Comparison of ENCODE assay signal across 10 cellular contexts in the genomic region with DNA sequence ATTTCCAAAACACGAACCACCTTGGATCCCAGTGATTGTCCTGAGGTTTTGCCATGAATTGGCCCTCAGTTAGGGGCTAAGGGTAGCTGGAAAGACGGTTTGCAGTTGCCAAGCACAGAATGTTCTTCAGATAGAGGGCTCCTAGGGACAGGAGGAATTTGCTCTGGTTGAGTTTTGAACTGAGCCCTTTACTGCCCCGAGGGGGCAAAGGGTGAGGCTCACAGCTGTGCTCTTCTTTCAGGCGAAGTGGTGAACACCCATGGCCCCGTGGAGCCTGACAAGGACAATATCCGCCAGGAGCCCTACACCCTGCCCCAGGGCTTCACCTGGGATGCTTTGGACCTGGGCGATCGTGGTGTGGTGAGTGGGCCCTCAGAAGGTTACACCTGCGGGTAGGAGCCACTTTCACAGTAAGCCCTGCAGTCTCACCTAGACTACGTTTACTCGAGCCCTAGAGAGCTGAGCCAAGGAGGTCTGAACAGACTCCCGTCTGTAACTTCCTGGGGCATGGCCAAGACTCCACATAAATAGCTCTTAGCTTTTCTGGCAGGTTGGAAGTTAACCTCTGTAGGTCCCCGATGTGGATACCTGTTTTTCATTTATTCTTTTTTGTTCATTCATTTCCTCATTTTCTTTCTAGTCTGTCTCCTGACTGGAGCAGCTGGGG. TPM values are rescaled to one million over a fixed set of nuclear protein-coding genes. Genes with fewer than 3 reads are reported as not detected.
DNase-seq lines count a peak whose midpoint lies in the region; ATAC-seq, FAIRE-seq and TF ChIP-seq lines count a peak whose summit lies in the region.
"Had no signal": no experiment of that assay in that cellular context is flagged by ENCODE, and none has a peak within 500 bp of the region (broad histone marks: within the 10 kb centered on the region; RNA-seq: fewer than 3 reads in every experiment).

No MANE protein-coding gene starts in this region.

- peaks cover 0 to 85% (median 26%) of the 10 kb centered on the region in 3 donors for H3K36me3 Mint-ChIP-seq in naive thymus-derived CD8-positive, alpha-beta T cell

- H3K27me3 ChIP-seq in PC-3 (ENCODE audit: low read length): no peaks in the 10 kb centered on the region
- H3K27me3 ChIP-seq in lower lobe of right lung (ENCODE audit: low read depth): no peaks in the 10 kb centered on the region
- no peaks in the 10 kb centered on the region for H3K27me3 ChIP-seq in suprapubic skin

- H3K4me3 ChIP-seq in PC-3 (ENCODE audit: low read length) (no peak overlapping the region), lower lobe of right lung (no peak overlapping the region), suprapubic skin (no peak overlapping the region)

- H3K4me1 ChIP-seq in PC-3 (ENCODE audit: insufficient read depth, low read length): peaks cover 21% of the 10 kb centered on the region
- H3K4me1 ChIP-seq in lower lobe of right lung: peaks cover 31% of the 10 kb centered on the region
- peaks cover 44% of the 10 kb centered on the region for H3K4me1 ChIP-seq in suprapubic skin

- H2AFZ ChIP-seq in PC-3 (ENCODE audit: low read length): no peak overlapping the region

- no peak overlapping the region for H3K4me3 Mint-ChIP-seq in naive thymus-derived CD8-positive, alpha-beta T cell
- H3K4me3 Mint-ChIP-seq: nephron had no signal

- no peak for FAIRE-seq in frontal cortex (lab: Jason Lieb, UNC)

- H4K20me1 ChIP-seq in PC-3 (ENCODE audit: low read length): no peaks in the 10 kb centered on the region

- no TSS peak for BruUV-seq in PC-3 (replicated peaks; lab: Mats Ljungman, UMichigan)

- no peaks in the 10 kb centered on the region for H3K9me2 ChIP-seq in PC-3 (replicated peaks; ENCODE audit: low read length)

- H3K27ac Mint-ChIP-seq in naive thymus-derived CD8-positive, alpha-beta T cell: no peak overlapping the region

- H3K27me3 Mint-ChIP-seq in naive thymus-derived CD8-positive, alpha-beta T cell: no peaks in the 10 kb centered on the region

- CTCF ChIA-PET in PC-3 (lab: Charles Lee): interaction anchor here (0.6 to 1.2 kb wide), 3 partner anchors 42 to 126 kb away, joined by 9 to 13 read pairs (median 10); partner anchors contain the start of genes ACBD4 and C1QL1

- H3K36me3 ChIP-seq in PC-3 (ENCODE audit: low read depth, low read length) (peaks cover 71% of the 10 kb centered on the region), lower lobe of right lung (peaks cover 89% of the 10 kb centered on the region), suprapubic skin (peaks cover 90% of the 10 kb centered on the region)

- H3K9me3 ChIP-seq in PC-3 (ENCODE audit: low read length) (no peaks in the 10 kb centered on the region), lower lobe of right lung (no peaks in the 10 kb centered on the region), suprapubic skin (no peaks in the 10 kb centered on the region)

- intact Hi-C loops in PC-3 (cut with micrococcal nuclease): loop anchor here (1.0 to 5.0 kb wide), 4 partner anchors 32 to 74 kb away; partner anchors contain the start of genes DCAKD, NMT1 and PLCD3
- intact Hi-C loops in lower lobe of right lung (cut with DNase I): no loop called here

- TF ChIP-seq CTCF in PC-3 (conservative IDR thresholded peaks at IDR 0.05; ENCODE audit: low read depth, low read length): no peak
- TF ChIP-seq CTCF in lower lobe of right lung (IDR thresholded peaks at IDR 0.05): no peak
- TF ChIP-seq CTCF in suprapubic skin (IDR thresholded peaks at IDR 0.05): no peak

- H3K79me2 ChIP-seq in PC-3 (ENCODE audit: low read length): peaks cover 8% of the 10 kb centered on the region; the same call in 1 of the 2 replicates

- 19% methylated on average over 13 of the region's 13 CpGs for WGBS in suprapubic skin

- POLR2A ChIA-PET in PC-3 (lab: Charles Lee; ENCODE audit: unreplicated experiment): interaction anchor here (0.5 kb wide), 1 partner anchor 32 kb away, joined by 3 read pairs; the partner anchor contains the start of gene NMT1
- POLR2A ChIA-PET in naive thymus-derived CD8-positive, alpha-beta T cell (lab: Charles Lee): no interaction called here

- TF ChIP-seq POLR2A in suprapubic skin (IDR thresholded peaks at IDR 0.05): no peak

- H3K27ac ChIP-seq in PC-3 (ENCODE audit: low read length) (peak overlapping the region; percentile 59), lower lobe of right lung (peak overlapping the region; percentile 81), suprapubic skin (peak overlapping the region; percentile 91)

- DNase-seq in PC-3 (no peak), dermis blood vessel endothelial cell (peak; percentile 26), lower lobe of right lung (no peak), suprapubic skin (ENCODE audit: low spot score in 2 of 2) (no peak), frontal cortex (ENCODE audit: low spot score in 2 of 2) (no peak), A172 (ENCODE audit: low spot score) (no peak)
- no peak for DNase-seq in naive thymus-derived CD8-positive, alpha-beta T cell
- DNase-seq: T-helper 9 cell had no signal

- peaks cover 0 to 7% (median 0%) of the 10 kb centered on the region in 4 donors for H3K4me1 Mint-ChIP-seq in naive thymus-derived CD8-positive, alpha-beta T cell
- H3K4me1 Mint-ChIP-seq: nephron had no signal

- TF ChIP-seq EP300 in suprapubic skin (IDR thresholded peaks at IDR 0.05): no peak

- no peaks in the 10 kb centered on the region for H3K9me3 Mint-ChIP-seq in naive thymus-derived CD8-positive, alpha-beta T cell
- H3K9me3 Mint-ChIP-seq: nephron had no signal

- ATAC-seq in PC-3: no peak
- ATAC-seq in lower lobe of right lung: peak; percentile 52 to 55
- ATAC-seq in GM18511 (IDR thresholded peaks at IDR 0.05; ENCODE audit: unreplicated experiment): no peak
- no peak for ATAC-seq in naive thymus-derived CD8-positive, alpha-beta T cell

- H3K9ac ChIP-seq in PC-3 (ENCODE audit: low read length): peak overlapping the region; percentile 6

- peak overlapping the region; percentile 30 for H3K4me2 ChIP-seq in PC-3 (ENCODE audit: low read length)

- H3F3A ChIP-seq in PC-3 (ENCODE audit: low read length, unreplicated experiment): peaks cover 16% of the 10 kb centered on the region

RNA-seq across cellular contexts. Expression of gene NMT1, which starts 32.5 kb away (rescaled TPM):
- total RNA-seq in PC-3 (2014; rRNA removed): 99.2 and 117 TPM in 2 replicates
- 69.4 and 79.1 TPM in 2 replicates for total RNA-seq in dermis blood vessel endothelial cell
- total RNA-seq in lower lobe of right lung: 117 TPM
- 10 to 100 TPM; 53.2 to 73.3 (median 65.9) TPM for total RNA-seq in suprapubic skin
- total RNA-seq in frontal cortex: 29.3 TPM
- 100 to 1,000 TPM; 130 to 139 TPM for total RNA-seq in naive thymus-derived CD8-positive, alpha-beta T cell
- 10 to 100 TPM; 55.2 to 70.8 (median 65.0) TPM for polyA plus RNA-seq in naive thymus-derived CD8-positive, alpha-beta T cell
- 151 and 733 TPM in 2 replicates for total RNA-seq in A172 (2014; rRNA removed; shearing (Covaris generic))

RNA-seq across cellular contexts. Expression of gene PLCD3, which starts 38.7 kb away (rescaled TPM):
- total RNA-seq in PC-3 (2014; rRNA removed) (35.1 and 55.3 TPM in 2 replicates), dermis blood vessel endothelial cell (51.3 and 51.4 TPM in 2 replicates), lower lobe of right lung (38.3 TPM), suprapubic skin (10 to 100 TPM; 44.7 to 87.1 (median 58.3) TPM), frontal cortex (0.82 TPM)
- total RNA-seq in naive thymus-derived CD8-positive, alpha-beta T cell: 1 to 10 TPM; 1.6 to 4.0 TPM
- under 1 TPM; 0.35 to 0.65 (median 0.56) TPM for polyA plus RNA-seq in naive thymus-derived CD8-positive, alpha-beta T cell
- 168 and 189 TPM in 2 replicates for total RNA-seq in A172 (2014; rRNA removed; shearing (Covaris generic))

RNA-seq across cellular contexts. Expression of gene ACBD4, which starts 41.9 kb away (rescaled TPM):
- 12.9 and 17.3 TPM in 2 replicates for total RNA-seq in PC-3 (2014; rRNA removed)
- 4.5 and 4.9 TPM in 2 replicates for total RNA-seq in dermis blood vessel endothelial cell
- total RNA-seq in lower lobe of right lung: 16.6 TPM
- total RNA-seq in suprapubic skin: 10 to 100 TPM in 2 of 4 donors, 1 to 10 TPM in 2; 6.2 to 37.7 (median 10.9) TPM
- total RNA-seq in frontal cortex: 2.4 TPM
- 10 to 100 TPM; 39.4 to 48.5 TPM for total RNA-seq in naive thymus-derived CD8-positive, alpha-beta T cell
- polyA plus RNA-seq in naive thymus-derived CD8-positive, alpha-beta T cell: 10 to 100 TPM; 10.5 to 17.4 (median 11.7) TPM
- 4.7 and 10.3 TPM in 2 replicates for total RNA-seq in A172 (2014; rRNA removed; shearing (Covaris generic))

RNA-seq across cellular contexts. Expression of gene DCAKD, which starts 42.1 kb away (rescaled TPM):
- total RNA-seq in PC-3 (2014; rRNA removed): 56.2 and 59.5 TPM in 2 replicates
- total RNA-seq in dermis blood vessel endothelial cell: 33.8 and 36.4 TPM in 2 replicates
- 20.1 TPM for total RNA-seq in lower lobe of right lung
- 10 to 100 TPM; 49.1 to 68.5 (median 60.9) TPM for total RNA-seq in suprapubic skin
- 48.5 TPM for total RNA-seq in frontal cortex
- 10 to 100 TPM; 36.1 to 37.9 TPM for total RNA-seq in naive thymus-derived CD8-positive, alpha-beta T cell
- 10 to 100 TPM; 13.1 to 16.1 (median 16.0) TPM for polyA plus RNA-seq in naive thymus-derived CD8-positive, alpha-beta T cell
- total RNA-seq in A172 (2014; rRNA removed; shearing (Covaris generic)): 33.0 and 34.8 TPM in 2 replicates

RNA-seq across cellular contexts. Expression of gene HEXIM1, which starts 54.7 kb away (rescaled TPM):
- total RNA-seq in PC-3 (2014; rRNA removed): 47.3 and 59.0 TPM in 2 replicates
- 7.0 and 11.0 TPM in 2 replicates for total RNA-seq in dermis blood vessel endothelial cell
- total RNA-seq in lower lobe of right lung: 33.9 TPM
- total RNA-seq in suprapubic skin: 10 to 100 TPM; 23.1 to 35.6 (median 27.8) TPM
- total RNA-seq in frontal cortex: 8.6 TPM
- total RNA-seq in naive thymus-derived CD8-positive, alpha-beta T cell: 10 to 100 TPM; 34.3 to 35.1 TPM
- 1 to 10 TPM; 4.9 to 6.8 (median 5.4) TPM for polyA plus RNA-seq in naive thymus-derived CD8-positive, alpha-beta T cell
- 8.4 and 8.6 TPM in 2 replicates for total RNA-seq in A172 (2014; rRNA removed; shearing (Covaris generic))

Comparison
In these comparisons a context has a peak if more than half of its experiments do, and no peak if none do; other contexts are left out.
1. ATAC-seq: peak in lower lobe of right lung (2 of 2); none in PC-3 (single experiment), GM18511 (single experiment) and naive thymus-derived CD8-positive, alpha-beta T cell (0 of 2).
2. Peak in every context shown above with its lines, with median percentiles within 50 percentile points of each other: H3K27ac ChIP-seq.